Comparison of ENCODE assay signal across 10 cellular contexts in genomic region chr19:47518139-47518538, GRCh38. TPM values are rescaled to one million over a fixed set of nuclear protein-coding genes. Genes with fewer than 3 reads are reported as not detected.
DNase-seq lines count a peak whose midpoint lies in the region; ATAC-seq, FAIRE-seq and TF ChIP-seq lines count a peak whose summit lies in the region.
"Had no signal": no experiment of that assay in that cellular context is flagged by ENCODE, and none has a peak within 500 bp of the region (broad histone marks: within the 10 kb centered on the region; RNA-seq: fewer than 3 reads in every experiment).

No MANE protein-coding gene starts in this region.

- H3K27me3 ChIP-seq in upper lobe of left lung: no peaks in the 10 kb centered on the region

- no peak overlapping the region for H3K27ac ChIP-seq in upper lobe of left lung

- DNase-seq in GM12891 (ENCODE audit: insufficient read length, low spot score) (no peak), KG1 (lab: John Stamatoyannopoulos, UW) (peak; percentile 26), upper lobe of left lung (no peak), medulla oblongata (ENCODE audit: extremely low spot score) (no peak), DMS53 treated with DMSO at 0.1 percent for 48 hours (lab: John Stamatoyannopoulos, UW; ENCODE audit: unreplicated experiment) (no peak), omental fat pad (ENCODE audit: low spot score) (no peak)
- DNase-seq in activated T-cell treated with anti-CD3 and anti-CD28 coated beads, Interleukin-2, amount 50 U/mL, for 48 hours: peak; percentile 75 to 79
- peak; percentile 32 for DNase-seq in stimulated activated CD4-positive, alpha-beta T cell treated with anti-CD3 and anti-CD28 coated beads, Interleukin-4, amount 100 ng/mL, for 1 hour
- DNase-seq: retina had no signal

- H3K4me3 ChIP-seq in upper lobe of left lung: no peak overlapping the region

- TF ChIP-seq POLR2A in GM12891 (IDR thresholded peaks at IDR 0.05; ENCODE audit: low read depth, low read length): no peak
- no peak for TF ChIP-seq POLR2A in upper lobe of left lung (IDR thresholded peaks at IDR 0.05)

- WGBS in upper lobe of left lung, 2 donors: 49 to 73% methylated on average over 4 of the region's 4 CpGs

- no peaks in the 10 kb centered on the region for H3K36me3 ChIP-seq in upper lobe of left lung

- TF ChIP-seq EP300 in upper lobe of left lung (IDR thresholded peaks at IDR 0.05): no peak

- H3K9me3 ChIP-seq in upper lobe of left lung: no peaks in the 10 kb centered on the region

- TF ChIP-seq CTCF in upper lobe of left lung (IDR thresholded peaks at IDR 0.05): no peak
- TF ChIP-seq CTCF in omental fat pad (IDR thresholded peaks at IDR 0.05): no peak

- H3K4me1 ChIP-seq in upper lobe of left lung: peaks cover 18 to 28% (median 20%) of the 10 kb centered on the region in 4 donors

- ATAC-seq in upper lobe of left lung (ENCODE audit: low FRiP score in 2 of 2): no peak
- no peak for ATAC-seq in omental fat pad (ENCODE audit: low FRiP score)

- peak; percentile 92 for FAIRE-seq in GM12891 (lab: Jason Lieb, UNC)

TF ChIP-seq in GM12891, 5 proteins besides CTCF, POLR2A, EP300 and RAD21:
- peak; percentile 96 for TF ChIP-seq POU2F2 (IDR thresholded peaks at IDR 0.05; ENCODE audit: low read depth, low read length)
- TF ChIP-seq TAF1 (IDR thresholded peaks at IDR 0.05; ENCODE audit: low read depth, low read length): no peak
- TF ChIP-seq PAX5 (IDR thresholded peaks at IDR 0.05; ENCODE audit: insufficient read depth, low read length, severe bottlenecking): peak; percentile 17
- TF ChIP-seq SPI1 (IDR thresholded peaks at IDR 0.05; ENCODE audit: low read depth, low read length): 0 out of 2 replicates have a peak, but pooled peaks have one; percentile 15
- peak; percentile 58; the same call in 1 of the 2 replicates for TF ChIP-seq POLR2AphosphoS5 (IDR thresholded peaks at IDR 0.05; ENCODE audit: low read depth, low read length)

RNA-seq across cellular contexts. Expression of gene NAPA, which starts 3.3 kb away (rescaled TPM):
- 74.0 TPM for polyA plus RNA-seq in GM12891 (2012; ENCODE audit: low read depth, missing spikeins)
- total RNA-seq in upper lobe of left lung (100 to 1,000 TPM; 107 to 183 (median 152) TPM), omental fat pad (10 to 100 TPM; 77.5 to 83.6 (median 81.0) TPM)

RNA-seq across cellular contexts. Expression of gene KPTN, which starts 34.1 kb away (rescaled TPM):
- polyA plus RNA-seq in GM12891 (2012; ENCODE audit: low read depth, missing spikeins): 8.9 TPM
- total RNA-seq in upper lobe of left lung (10 to 100 TPM in 2 of 6 donors, 1 to 10 TPM in 4; 3.5 to 15.8 (median 7.4) TPM), omental fat pad (1 to 10 TPM; 4.4 to 7.6 (median 5.5) TPM)

RNA-seq across cellular contexts. Expression of gene SLC8A2, which starts 46.4 kb away (rescaled TPM):
- polyA plus RNA-seq in GM12891 (2012; ENCODE audit: low read depth, missing spikeins): 0.18 TPM
- total RNA-seq in upper lobe of left lung (under 1 TPM in 3 of 6 donors, not detected in 3; 0.11 to 0.64 (median 0.15) TPM), omental fat pad (1 to 10 TPM in 1 of 4 donors, under 1 TPM in 2, not detected in 1; 0.19 to 1.4 (median 0.47) TPM)
- total RNA-seq: NCI-H460 had no signal

RNA-seq across cellular contexts. Expression of gene ZNF541, which starts 54.8 kb away (rescaled TPM):
- 0.06 TPM for polyA plus RNA-seq in GM12891 (2012; ENCODE audit: low read depth, missing spikeins)
- total RNA-seq in upper lobe of left lung: 1 to 10 TPM in 1 of 6 donors, under 1 TPM in 5; 0.20 to 2.1 (median 0.42) TPM
- 1 to 10 TPM in 1 of 4 donors, under 1 TPM in 3; 0.37 to 1.2 (median 0.46) TPM for total RNA-seq in omental fat pad
- total RNA-seq: NCI-H460 had no signal

Comparison
In these comparisons a context has a peak if more than half of its experiments do, and no peak if none do; other contexts are left out.
1. DNase-seq: peak in KG1 (single experiment), activated T-cell treated with anti-CD3 and anti-CD28 coated beads, Interleukin-2, amount 50 U/mL, for 48 hours (2 of 2) and stimulated activated CD4-positive, alpha-beta T cell treated with anti-CD3 and anti-CD28 coated beads, Interleukin-4, amount 100 ng/mL, for 1 hour (single experiment); none in GM12891 (single experiment), upper lobe of left lung (0 of 2), medulla oblongata (single experiment), DMS53 treated with DMSO at 0.1 percent for 48 hours (single experiment) and omental fat pad (single experiment).